ENCODE assay signal across 14 cellular contexts in the genomic region with DNA sequence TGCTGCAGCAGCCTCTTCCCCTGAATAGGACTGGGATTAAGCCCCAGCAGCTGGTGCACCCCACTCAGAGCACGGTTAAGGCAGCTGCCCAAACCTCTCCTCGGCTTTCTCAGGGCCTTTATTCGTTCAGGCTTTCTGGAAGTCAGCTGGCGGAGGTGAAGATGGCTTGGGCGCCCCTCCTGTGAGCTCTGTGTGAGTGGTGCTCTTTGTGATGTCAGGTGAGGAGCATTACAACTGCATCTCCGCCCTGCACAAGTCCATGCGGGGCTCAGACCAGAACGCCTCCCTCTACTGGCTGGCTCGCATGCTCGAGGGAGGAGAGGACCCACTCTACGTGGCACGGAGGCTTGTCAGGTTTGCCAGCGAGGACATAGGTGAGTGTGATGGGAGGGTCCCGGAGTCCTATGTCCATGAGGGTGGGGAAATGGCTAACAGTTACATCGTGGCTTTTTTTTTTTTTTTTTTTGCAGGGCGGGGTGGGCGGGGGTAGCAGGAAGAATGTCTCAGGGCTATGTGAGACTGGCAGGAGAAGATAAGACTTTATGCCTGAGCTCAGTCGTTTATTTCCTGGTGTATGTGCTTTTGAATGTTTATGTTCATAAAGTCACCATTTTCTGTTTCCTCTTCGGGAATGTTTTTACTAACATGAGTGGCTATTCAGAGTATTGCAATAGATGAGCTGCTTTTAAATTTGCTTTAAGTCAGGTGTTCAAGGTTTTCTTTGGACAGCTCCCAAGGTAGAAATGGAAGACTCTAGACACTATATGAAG. TPM values are rescaled to one million over a fixed set of nuclear protein-coding genes. Genes with fewer than 3 reads are reported as not detected.
DNase-seq lines count a peak whose midpoint lies in the region; ATAC-seq and TF ChIP-seq lines count a peak whose summit lies in the region.
"Had no signal": no experiment of that assay in that cellular context is flagged by ENCODE, and none has a peak within 500 bp of the region (broad histone marks: within the 10 kb centered on the region; RNA-seq: fewer than 3 reads in every experiment).

No MANE protein-coding gene starts in this region.

- H3K4ac ChIP-seq in neuronal stem cell (ENCODE audit: low read length): no peak overlapping the region

- no CpG with 5 or more reads among the region's 19 CpGs for WGBS in neuronal stem cell (ENCODE audit: extremely low coverage in 2 of 2, insufficient read length in 2 of 2, insufficient replicate concordance in 1 of 2), 2 donors

- TF ChIP-seq CTCF in GM23338 (conservative IDR thresholded peaks at IDR 0.05; ENCODE audit: low read depth in 2 of 2) (peak; percentile 36 to 62), fibroblast of the aortic adventitia (IDR thresholded peaks at IDR 0.05; ENCODE audit: insufficient read depth, low read length) (no peak)

- DNase-seq in GM23338 (ENCODE audit: low spot score) (peak; percentile 67), SJSA1 (ENCODE audit: low read depth in 1 of 2, low spot score in 2 of 2) (no peak), fibroblast of the aortic adventitia (ENCODE audit: low read depth) (peak; percentile 24), neuronal stem cell (ENCODE audit: low spot score) (no peak), cardiac septum (ENCODE audit: low spot score) (no peak), mesenteric fat pad (ENCODE audit: low spot score) (no peak)
- DNase-seq in stimulated activated CD4-positive, alpha-beta T cell treated with anti-CD3 and anti-CD28 coated beads, Interleukin-2, amount 100 ng/mL, for 24 hours: no peak
- DNase-seq: activated CD4-positive, CD25-positive, alpha-beta regulatory T cell; Calu3; NCI-H187 had no signal

- intact Hi-C loops in cardiac septum (cut with DNase I): no loop called here

- H3K79me1 ChIP-seq in neuronal stem cell (ENCODE audit: low read depth, low read length): peaks cover 5% of the 10 kb centered on the region

- H2AK5ac ChIP-seq in neuronal stem cell (ENCODE audit: low read depth, low read length): no peak overlapping the region

- H3F3A ChIP-seq in GM23338 (replicated peaks; ENCODE audit: low read depth): no peaks in the 10 kb centered on the region

- H4K20me1 ChIP-seq in GM23338 (replicated peaks; ENCODE audit: insufficient read depth): peaks cover 11% of the 10 kb centered on the region

- H3K9me2 ChIP-seq in GM23338 (ENCODE audit: insufficient read depth): no peaks in the 10 kb centered on the region

- no peaks in the 10 kb centered on the region for H3K27me3 Mint-ChIP-seq in GM23338 (ENCODE audit: insufficient read depth, low read depth, poor library complexity)
- H3K27me3 Mint-ChIP-seq: central memory CD8-positive, alpha-beta T cell; natural killer cell treated with Interleukin-12 subunit alpha and Interleukin-12 subunit beta and Interleukin-15 and Interleukin-18, amount 100 ng/mL, for 72 hours had no signal

- H2BK12ac ChIP-seq in neuronal stem cell (ENCODE audit: low read length): no peak overlapping the region

- peak overlapping the region; percentile 61 for H3K14ac ChIP-seq in neuronal stem cell (ENCODE audit: low read length)

- H3K4me3 ChIP-seq in GM23338 (no peak overlapping the region), SJSA1 (no peak overlapping the region), fibroblast of the aortic adventitia (ENCODE audit: low read depth, low read length) (no peak overlapping the region), neuronal stem cell (ENCODE audit: low read length in 2 of 2) (no peak overlapping the region)

- no peak overlapping the region for H2BK5ac ChIP-seq in neuronal stem cell (ENCODE audit: low read length)

- H3K4me1 ChIP-seq in GM23338 (ENCODE audit: insufficient read depth) (peaks cover 4% of the 10 kb centered on the region; the same call in 1 of the 2 replicates), SJSA1 (replicated peaks) (peaks cover 66% of the 10 kb centered on the region), neuronal stem cell (ENCODE audit: control insufficient read depth in 2 of 2, insufficient read depth in 1 of 2, low read depth in 1 of 2, low read length in 2 of 2) (peaks cover 0 to 4% of the 10 kb centered on the region in 2 donors)

- H3K4me2 ChIP-seq in GM23338 (no peak overlapping the region), neuronal stem cell (ENCODE audit: insufficient read depth, low read length, poor library complexity, severe bottlenecking) (no peak overlapping the region)

- H3K23ac ChIP-seq in neuronal stem cell (ENCODE audit: low read depth, low read length, poor library complexity): no peak overlapping the region

- no peak overlapping the region for H4K8ac ChIP-seq in neuronal stem cell (ENCODE audit: low read depth, low read length)

- H2AFZ ChIP-seq in GM23338 (no peak overlapping the region), neuronal stem cell (ENCODE audit: low read length) (no peak overlapping the region)

- H2BK15ac ChIP-seq in neuronal stem cell (ENCODE audit: low read length): no peak overlapping the region

- peak overlapping the region; percentile 38 for H3K27ac Mint-ChIP-seq in GM23338
- H3K27ac Mint-ChIP-seq: activated T-helper 1 cell treated with anti-CD3 and anti-CD28 coated beads, Interleukin-12 subunit alpha, Interleukin-12 subunit beta, Interleukin-2, Interleukin-4 antibody, amounts not matched to agents 30 ng/mL and 10 ng/mL and 1 ng/mL, durations not matched to agents 14 hours and 24 hours and 36 hours had no signal

- H3K18ac ChIP-seq in neuronal stem cell (ENCODE audit: low read length): peak overlapping the region; percentile 12

- H3K9me3 Mint-ChIP-seq in GM23338: no peaks in the 10 kb centered on the region; the same call in 2 of the 3 replicates
- H3K9me3 Mint-ChIP-seq: activated T-helper 1 cell treated with anti-CD3 and anti-CD28 coated beads, Interleukin-12 subunit alpha, Interleukin-12 subunit beta, Interleukin-2, Interleukin-4 antibody, amounts not matched to agents 30 ng/mL and 10 ng/mL and 1 ng/mL, durations not matched to agents 14 hours and 24 hours and 36 hours; central memory CD8-positive, alpha-beta T cell; natural killer cell treated with Interleukin-12 subunit alpha and Interleukin-12 subunit beta and Interleukin-15 and Interleukin-18, amount 100 ng/mL, for 72 hours had no signal

- H4K91ac ChIP-seq in neuronal stem cell (ENCODE audit: low read depth, low read length, poor library complexity): no peak overlapping the region

- H3K4me1 Mint-ChIP-seq in GM23338: peaks cover 9% of the 10 kb centered on the region

- no peak overlapping the region for H2BK120ac ChIP-seq in neuronal stem cell (ENCODE audit: low read depth, low read length)

- H3K9ac ChIP-seq in neuronal stem cell (ENCODE audit: low read depth, low read length, poor library complexity): peak overlapping the region; percentile 60

- peak; percentile 95 for ATAC-seq in GM23338
- no peak for ATAC-seq in GM19351 (IDR thresholded peaks at IDR 0.05; ENCODE audit: unreplicated experiment)

- H3K36me3 Mint-ChIP-seq in GM23338 (ENCODE audit: low read depth): peaks cover 42% of the 10 kb centered on the region
- H3K36me3 Mint-ChIP-seq: natural killer cell treated with Interleukin-12 subunit alpha and Interleukin-12 subunit beta and Interleukin-15 and Interleukin-18, amount 100 ng/mL, for 72 hours had no signal

- peaks cover 6% of the 10 kb centered on the region; the same call in 1 of the 2 replicates for H3K36me3 ChIP-seq in GM23338 (ENCODE audit: insufficient read depth)
- peaks cover 71% of the 10 kb centered on the region for H3K36me3 ChIP-seq in SJSA1
- peaks cover 10 to 85% of the 10 kb centered on the region in 2 donors for H3K36me3 ChIP-seq in neuronal stem cell (replicated peaks in 1 of 2; ENCODE audit: control insufficient read depth in 2 of 2, insufficient read depth in 2 of 2, low read length in 2 of 2)

- H3K27me3 ChIP-seq in GM23338 (ENCODE audit: insufficient read depth) (no peaks in the 10 kb centered on the region), SJSA1 (replicated peaks) (no peaks in the 10 kb centered on the region), neuronal stem cell (ENCODE audit: control insufficient read depth in 3 of 3, insufficient read depth in 3 of 3, low read depth in 1 of 3, low read length in 3 of 3) (no peaks in the 10 kb centered on the region)

- peaks cover 40% of the 10 kb centered on the region for H3K79me2 ChIP-seq in GM23338 (replicated peaks; ENCODE audit: insufficient read depth)

- peak overlapping the region; percentile 78; the same call in 1 of the 2 replicates for H3K27ac ChIP-seq in GM23338 (ENCODE audit: low read depth)
- H3K27ac ChIP-seq in SJSA1: peak overlapping the region; percentile 86
- H3K27ac ChIP-seq in neuronal stem cell (replicated peaks; ENCODE audit: low read length): no peak overlapping the region

- H3K9me3 ChIP-seq in SJSA1 (replicated peaks) (no peaks in the 10 kb centered on the region), neuronal stem cell (replicated peaks in 1 of 2; ENCODE audit: control insufficient read depth in 2 of 2, insufficient read depth in 1 of 2, low read depth in 1 of 2, low read length in 2 of 2) (no peaks in the 10 kb centered on the region)

- no peak overlapping the region for H3K4me3 Mint-ChIP-seq in GM23338
- H3K4me3 Mint-ChIP-seq: activated T-helper 1 cell treated with anti-CD3 and anti-CD28 coated beads, Interleukin-12 subunit alpha, Interleukin-12 subunit beta, Interleukin-2, Interleukin-4 antibody, amounts not matched to agents 30 ng/mL and 10 ng/mL and 1 ng/mL, durations not matched to agents 14 hours and 24 hours and 36 hours; central memory CD8-positive, alpha-beta T cell; natural killer cell treated with Interleukin-12 subunit alpha and Interleukin-12 subunit beta and Interleukin-15 and Interleukin-18, amount 100 ng/mL, for 72 hours had no signal

RNA-seq across cellular contexts. Expression of gene WRNIP1, which starts 18.2 kb away (rescaled TPM):
- 50.4 and 66.0 TPM in 2 replicates for total RNA-seq in GM23338 (2014; rRNA removed; shearing (Covaris generic))
- 27.6 and 34.8 TPM in 2 replicates for polyA plus RNA-seq in GM23338 (2016; fragmentation: Nextera tagmentation; extraction: Ambion mirVana)
- 122 and 130 TPM in 2 replicates for total RNA-seq in SJSA1 (2014; rRNA removed; shearing (Covaris generic))
- total RNA-seq in fibroblast of the aortic adventitia (ENCODE audit: low replicate concordance): 25.8 and 29.4 TPM in 2 replicates
- polyA plus RNA-seq in neuronal stem cell (2013, experiment 1 of 2): 24.6 TPM
- 24.2 TPM for polyA plus RNA-seq in neuronal stem cell (2013, experiment 2 of 2)
- total RNA-seq in cardiac septum: 35.2 TPM
- 24.5 TPM for total RNA-seq in mesenteric fat pad

RNA-seq across cellular contexts. Expression of gene MYLK4, which starts 32.7 kb away (rescaled TPM):
- 0.12 and 0.17 TPM in 2 replicates for total RNA-seq in GM23338 (2014; rRNA removed; shearing (Covaris generic))
- polyA plus RNA-seq in GM23338 (2016; fragmentation: Nextera tagmentation; extraction: Ambion mirVana): 0.03 TPM in 2 replicates
- 0.26 TPM in 1 of 2 replicates, not detected in the other for total RNA-seq in SJSA1 (2014; rRNA removed; shearing (Covaris generic))
- total RNA-seq in fibroblast of the aortic adventitia (ENCODE audit: low replicate concordance) (0.72 and 0.98 TPM in 2 replicates), cardiac septum (0.51 TPM), mesenteric fat pad (0.61 TPM)
- polyA plus RNA-seq in neuronal stem cell (2013, experiment 1 of 2): 0.07 TPM
- polyA plus RNA-seq in neuronal stem cell (2013, experiment 2 of 2): 0.08 TPM

RNA-seq across cellular contexts. Expression of gene SERPINB1, which starts 58.3 kb away (rescaled TPM):
- 5.6 and 8.4 TPM in 2 replicates for total RNA-seq in GM23338 (2014; rRNA removed; shearing (Covaris generic))
- polyA plus RNA-seq in GM23338 (2016; fragmentation: Nextera tagmentation; extraction: Ambion mirVana): 6.5 and 7.2 TPM in 2 replicates
- 22.6 and 28.0 TPM in 2 replicates for total RNA-seq in SJSA1 (2014; rRNA removed; shearing (Covaris generic))
- 8.6 and 22.1 TPM in 2 replicates for total RNA-seq in fibroblast of the aortic adventitia (ENCODE audit: low replicate concordance)
- polyA plus RNA-seq in neuronal stem cell (2013, experiment 1 of 2): 13.3 TPM
- polyA plus RNA-seq in neuronal stem cell (2013, experiment 2 of 2): 14.7 TPM
- total RNA-seq in cardiac septum: 26.4 TPM
- total RNA-seq in mesenteric fat pad: 55.6 TPM

Comparison
In these comparisons a context has a peak if more than half of its experiments do, and no peak if none do; other contexts are left out.
1. DNase-seq: peak in GM23338 (single experiment) and fibroblast of the aortic adventitia (single experiment); none in SJSA1 (0 of 2), neuronal stem cell (single experiment), stimulated activated CD4-positive, alpha-beta T cell treated with anti-CD3 and anti-CD28 coated beads, Interleukin-2, amount 100 ng/mL, for 24 hours (0 of 2), cardiac septum (single experiment) and mesenteric fat pad (single experiment).